Comparison of ENCODE assay signal across 1 cellular context in genomic region chr17:19242323-19242722, GRCh38.
TF ChIP-seq lines count a peak whose summit lies in the region.

No MANE protein-coding gene starts in this region.

TF ChIP-seq in GM23338, 12 proteins besides CTCF, POLR2A, EP300 and RAD21 (continued from another document):
- TF ChIP-seq ZNF462 (CRISPR knock-in tag; IDR thresholded peaks at IDR 0.05), result no peak
- TF ChIP-seq POLR2AphosphoS5 (IDR thresholded peaks at IDR 0.05; ENCODE audit: low read depth), result no peak
- TF ChIP-seq REST (IDR thresholded peaks at IDR 0.05; ENCODE audit: unreplicated experiment), result no peak
- no peak for TF ChIP-seq EZH2 (IDR thresholded peaks at IDR 0.05; ENCODE audit: low read depth, unreplicated experiment)
- no peak for TF ChIP-seq ZNF331 (CRISPR knock-in tag; IDR thresholded peaks at IDR 0.05; ENCODE audit: low read depth)
